Comparison of ENCODE assay signal across 11 cellular contexts in the genomic region with DNA sequence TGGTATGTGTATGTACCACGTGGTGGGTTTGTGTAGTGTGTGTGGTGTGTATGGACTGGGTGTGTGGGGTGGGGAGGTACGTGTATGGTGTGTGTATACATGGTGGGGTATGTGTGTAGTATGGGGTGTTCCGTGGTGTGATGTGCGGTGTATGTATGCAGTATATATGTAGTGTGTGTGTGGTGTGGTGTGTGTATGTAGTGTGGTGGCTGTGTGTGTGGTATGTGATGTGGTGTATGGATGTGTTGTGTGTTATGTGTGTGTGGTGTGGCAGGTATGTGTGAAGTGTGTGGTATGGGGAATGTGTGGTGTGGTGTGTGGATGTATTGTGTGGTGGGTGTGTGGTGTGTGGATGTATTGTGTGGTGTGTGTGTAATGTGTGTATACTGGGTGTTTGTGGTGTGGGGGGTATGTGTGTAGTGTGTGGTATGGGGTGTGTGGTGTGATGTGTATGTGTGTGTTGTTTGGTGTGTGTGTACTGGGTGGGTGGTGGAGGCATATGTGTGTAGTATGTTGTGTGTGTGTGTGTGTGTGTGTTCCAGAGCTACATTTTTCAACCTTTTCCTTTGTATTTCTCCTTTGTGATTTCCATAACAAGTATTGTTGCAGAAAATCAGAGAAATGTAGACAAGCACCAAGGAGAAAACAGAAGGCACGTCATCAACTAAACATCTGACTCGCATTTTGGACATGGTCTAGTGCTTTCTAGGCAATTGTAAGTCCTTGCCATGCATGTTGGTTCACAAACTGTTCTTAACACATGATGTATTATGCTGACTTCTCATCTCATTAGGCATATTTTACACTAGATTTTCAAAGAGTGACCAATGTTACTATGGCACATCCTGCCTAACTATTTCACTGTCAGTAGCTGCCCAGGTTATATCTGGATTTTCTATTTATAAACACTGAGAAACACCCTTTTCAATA. TPM values are rescaled to one million over a fixed set of nuclear protein-coding genes. Genes with fewer than 3 reads are reported as not detected.
DNase-seq lines count a peak whose midpoint lies in the region; TF ChIP-seq lines count a peak whose summit lies in the region.
"Had no signal": no experiment of that assay in that cellular context is flagged by ENCODE, and none has a peak within 500 bp of the region (broad histone marks: within the 10 kb centered on the region; RNA-seq: fewer than 3 reads in every experiment).

No MANE protein-coding gene starts in this region.

- H3K4me3 ChIP-seq in HL-60 (replicated peaks; ENCODE audit: insufficient read depth, low read length) (no peak overlapping the region), dorsolateral prefrontal cortex (peak overlapping the region in 19 of 59 donors; percentile 10 to 52 (median 37)), SJCRH30 (no peak overlapping the region)

- peak overlapping the region; percentile 35 for H3K27ac ChIP-seq in HL-60 (replicated peaks)
- peak overlapping the region in 47 of 59 donors; percentile 27 to 95 (median 89) for H3K27ac ChIP-seq in dorsolateral prefrontal cortex
- H3K27ac ChIP-seq in substantia nigra (ENCODE audit: low read depth, low read length, poor library complexity, severe bottlenecking) = peak overlapping the region; percentile 92
- H3K27ac ChIP-seq in SJCRH30 = no peak overlapping the region
- H3K27ac ChIP-seq: breast epithelium, C4-2B, lower lobe of right lung had no signal

- TF ChIP-seq CTCF in HL-60 (IDR thresholded peaks at IDR 0.05; ENCODE audit: insufficient read depth, low read length) (no peak), dorsolateral prefrontal cortex (IDR thresholded peaks at IDR 0.05 in 54 of 56, conservative IDR thresholded peaks at IDR 0.05 in 2 of 56; ENCODE audit: low read depth in 1 of 56, partially characterized antibody in 56 of 56) (no peak), type B pancreatic cell (conservative IDR thresholded peaks at IDR 0.05) (no peak)

- no peak for DNase-seq in activated T-cell treated with anti-CD3 and anti-CD28 coated beads, Interleukin-2, amount 50 U/mL, for 24 hours
- DNase-seq in activated T-cell treated with anti-CD3 and anti-CD28 coated beads for 4 hours (no peak), HL-60 (ENCODE audit: low read depth in 1 of 2, low spot score in 1 of 2) (no peak), dorsolateral prefrontal cortex (no peak), substantia nigra (lab: John Stamatoyannopoulos, UW) (no peak), SJCRH30 (no peak), type B pancreatic cell (ENCODE audit: extremely low spot score, unreplicated experiment) (no peak), DMS79 treated with DMSO at 0.1 percent for 48 hours (lab: John Stamatoyannopoulos, UW) (no peak)

- H3K27me3 ChIP-seq in HL-60 (ENCODE audit: insufficient read depth, poor library complexity, severe bottlenecking) (no peaks in the 10 kb centered on the region), dorsolateral prefrontal cortex (no peaks in the 10 kb centered on the region), SJCRH30 (peaks cover 23% of the 10 kb centered on the region)
- H3K27me3 ChIP-seq: breast epithelium had no signal

- peak overlapping the region; percentile 95 for H3K27ac Mint-ChIP-seq in activated T-cell treated with anti-CD3 and anti-CD28 coated beads, Interleukin-2, amount 50 U/mL, for 24 hours
- no peak overlapping the region for H3K27ac Mint-ChIP-seq in type B pancreatic cell

- 0 out of 2 replicates have a peak, but pooled peaks cover 3% of the 10 kb centered on the region for H3K9me3 ChIP-seq in SJCRH30 (replicated peaks)
- H3K9me3 ChIP-seq: breast epithelium had no signal

- peaks cover 67% of the 10 kb centered on the region for H3K36me3 Mint-ChIP-seq in activated T-cell treated with anti-CD3 and anti-CD28 coated beads, Interleukin-2, amount 50 U/mL, for 24 hours (ENCODE audit: low read depth)
- H3K36me3 Mint-ChIP-seq in type B pancreatic cell = peaks cover 19% of the 10 kb centered on the region

- no peaks in the 10 kb centered on the region for H3K27me3 Mint-ChIP-seq in activated T-cell treated with anti-CD3 and anti-CD28 coated beads, Interleukin-2, amount 50 U/mL, for 24 hours
- no peaks in the 10 kb centered on the region for H3K27me3 Mint-ChIP-seq in type B pancreatic cell

- intact Hi-C loops in dorsolateral prefrontal cortex (cut with DNase I) = loop anchor here in 1 of 2 donors (5.0 kb wide), 2 partner anchors 37 to 63 kb away; no protein-coding TSS in a partner anchor

- no peaks in the 10 kb centered on the region for H3K9me3 Mint-ChIP-seq in activated T-cell treated with anti-CD3 and anti-CD28 coated beads, Interleukin-2, amount 50 U/mL, for 24 hours
- peaks cover 5% of the 10 kb centered on the region for H3K9me3 Mint-ChIP-seq in type B pancreatic cell

- peaks cover 88% of the 10 kb centered on the region for H3K4me1 Mint-ChIP-seq in activated T-cell treated with anti-CD3 and anti-CD28 coated beads, Interleukin-2, amount 50 U/mL, for 24 hours (ENCODE audit: low read depth)
- H3K4me1 Mint-ChIP-seq in type B pancreatic cell (ENCODE audit: unreplicated experiment) = peaks cover 21% of the 10 kb centered on the region

- peak overlapping the region; percentile 86 for H3K4me3 Mint-ChIP-seq in activated T-cell treated with anti-CD3 and anti-CD28 coated beads, Interleukin-2, amount 50 U/mL, for 24 hours
- no peak overlapping the region for H3K4me3 Mint-ChIP-seq in type B pancreatic cell

- peaks cover 6% of the 10 kb centered on the region for H3K4me1 ChIP-seq in SJCRH30
- H3K4me1 ChIP-seq: breast epithelium, lower lobe of right lung had no signal

- no peaks in the 10 kb centered on the region for H3K36me3 ChIP-seq in SJCRH30
- H3K36me3 ChIP-seq: breast epithelium, lower lobe of right lung had no signal

RNA-seq across cellular contexts. Expression of gene SEMA4D, which starts 13.2 kb away (rescaled TPM):
- total RNA-seq in dorsolateral prefrontal cortex = 100 to 1,000 TPM in 116 of 120 experiments, 10 to 100 TPM in 4; 90.5 to 697 (median 192) TPM
- 0.08 TPM in 1 of 2 replicates, not detected in the other for total RNA-seq in SJCRH30 (2014; rRNA removed; shearing (Covaris generic))
- 32.3 and 43.6 TPM in 2 replicates for total RNA-seq in type B pancreatic cell (ENCODE audit: low replicate concordance)

Comparison
In these comparisons a context has a peak if more than half of its experiments do, and no peak if none do; other contexts are left out.
1. RNA of gene SEMA4D, which starts 13.2 kb away (total RNA-seq): 90.5 to 697 TPM in dorsolateral prefrontal cortex and 32.3 to 43.6 TPM in type B pancreatic cell; 0.08 TPM in SJCRH30; every median in the first group is over 10 times any median in the second.